24 cellular contexts compared by ENCODE assay signal in genomic region chr5:134887593-134888159, GRCh38.
"Had no signal": no experiment of that assay in that cellular context is flagged by ENCODE, and none has a peak within 500 bp of the region (broad histone marks: within the 10 kb centered on the region; RNA-seq: fewer than 3 reads in every experiment).

No MANE protein-coding gene starts in this region.

- H3K4me3 ChIP-seq: ascending aorta, breast epithelium, coronary artery, esophagus muscularis mucosa, gastroesophageal sphincter, heart left ventricle, left ventricle myocardium inferior, mucosa of descending colon, prostate gland, right atrium auricular region, tibial artery, uterus had no signal

- H3K4me3 Mint-ChIP-seq: activated CD4-positive, alpha-beta T cell treated with anti-CD3 and anti-CD28 coated beads, Interleukin-2, amount 10 ng/mL, durations not matched to agents 24 days and 14 days; activated CD8-positive, alpha-beta T cell treated with anti-CD3 and anti-CD28 coated beads for 36 hours; activated T-cell treated with anti-CD3 and anti-CD28 coated beads, Interleukin-2, amount 50 U/mL, for 4 hours; naive B cell; neural crest cell; T-cell had no signal

- H3K27me3 ChIP-seq: ascending aorta, breast epithelium, esophagus muscularis mucosa, gastroesophageal sphincter, heart left ventricle, right atrium auricular region, tibial artery, uterus had no signal

- H3K9me3 ChIP-seq: ascending aorta, breast epithelium, esophagus muscularis mucosa, gastroesophageal sphincter, left ventricle myocardium inferior, mucosa of descending colon, prostate gland, right atrium auricular region, tibial artery, uterus had no signal

- DNase-seq: activated CD4-positive, alpha-beta T cell treated with anti-CD3 and anti-CD28 coated beads, Interleukin-2, amount 10 ng/mL, durations not matched to agents 24 days and 14 days; activated CD8-positive, alpha-beta T cell treated with anti-CD3 and anti-CD28 coated beads for 36 hours; activated effector memory CD4-positive, alpha-beta T cell treated with anti-CD3 and anti-CD28 coated beads, Interleukin-2, amount 50 U/mL, for 16 hours; activated T-cell treated with anti-CD3 and anti-CD28 coated beads, Interleukin-2, amount 50 U/mL, for 4 hours; heart left ventricle; left ventricle myocardium inferior; mammary epithelial cell; mucosa of descending colon; naive B cell; stimulated activated CD4-positive, alpha-beta T cell treated with anti-CD3 and anti-CD28 coated beads, Interleukin-2, amount 100 ng/mL, for 24 hours; stimulated activated naive CD8-positive, alpha-beta T cell treated with anti-CD3 and anti-CD28 coated beads, Interleukin-15, Interleukin-2, amounts not matched to agents 100 U/mL and 50 U/mL, for 24 hours; substantia nigra; T-cell; T-helper 9 cell; tibial artery; uterus had no signal

- H3K4me1 Mint-ChIP-seq: neural crest cell had no signal

- H3K27ac ChIP-seq: ascending aorta, breast epithelium, coronary artery, esophagus muscularis mucosa, gastroesophageal sphincter, heart left ventricle, left ventricle myocardium inferior, prostate gland, right atrium auricular region, tibial artery, uterus had no signal

- H3K4me1 ChIP-seq: ascending aorta, breast epithelium, prostate gland, right atrium auricular region, uterus had no signal

- H3K27me3 Mint-ChIP-seq: activated CD4-positive, alpha-beta T cell treated with anti-CD3 and anti-CD28 coated beads, Interleukin-2, amount 10 ng/mL, durations not matched to agents 24 days and 14 days; activated CD8-positive, alpha-beta T cell treated with anti-CD3 and anti-CD28 coated beads for 36 hours; naive B cell; T-cell had no signal

- H3K36me3 ChIP-seq: breast epithelium, prostate gland, uterus had no signal

- H3K27ac Mint-ChIP-seq: activated CD4-positive, alpha-beta T cell treated with anti-CD3 and anti-CD28 coated beads, Interleukin-2, amount 10 ng/mL, durations not matched to agents 24 days and 14 days; activated CD8-positive, alpha-beta T cell treated with anti-CD3 and anti-CD28 coated beads for 36 hours; T-cell had no signal

- H3K9me3 Mint-ChIP-seq: activated CD4-positive, alpha-beta T cell treated with anti-CD3 and anti-CD28 coated beads, Interleukin-2, amount 10 ng/mL, durations not matched to agents 24 days and 14 days; activated CD8-positive, alpha-beta T cell treated with anti-CD3 and anti-CD28 coated beads for 36 hours; activated T-cell treated with anti-CD3 and anti-CD28 coated beads, Interleukin-2, amount 50 U/mL, for 4 hours; naive B cell; T-cell had no signal
